Comparison of ENCODE assay signal across 8 cellular contexts in genomic region chr14:68788275-68789001, GRCh38. TPM values are rescaled to one million over a fixed set of nuclear protein-coding genes. Genes with fewer than 3 reads are reported as not detected.
DNase-seq lines count a peak whose midpoint lies in the region; ATAC-seq, FAIRE-seq and TF ChIP-seq lines count a peak whose summit lies in the region.

No MANE protein-coding gene starts in this region.

- H3K4me3 ChIP-seq in adrenal gland: peak overlapping the region in 1 of 4 donors; percentile 71
- H3K4me3 ChIP-seq in HepG2 (replicated peaks in 1 of 3; ENCODE audit: insufficient read depth in 1 of 3, low read depth in 2 of 3, low read length in 3 of 3): peak overlapping the region in 1 of 3 experiments; percentile 30; a peak in 1 of 6 replicates

- BruUV-seq in HepG2 (replicated peaks; lab: Mats Ljungman, UMichigan): no TSS peak

- peaks cover 44% of the 10 kb centered on the region for H3K79me2 ChIP-seq in HepG2 (ENCODE audit: insufficient read depth, low read length)

- TF ChIP-seq EP300 in HepG2 (IDR thresholded peaks at IDR 0.05; ENCODE audit: low read depth in 2 of 2, low read length in 2 of 2): no peak
- no peak for TF ChIP-seq EP300 in HepG2 (CRISPR knock-in tag; IDR thresholded peaks at IDR 0.05; ENCODE audit: borderline replicate concordance)

- no peaks in the 10 kb centered on the region for H3K27me3 ChIP-seq in adrenal gland
- no peaks in the 10 kb centered on the region; a peak in 1 of 5 replicates for H3K27me3 ChIP-seq in HepG2 (ENCODE audit: control insufficient read depth in 1 of 2, insufficient read depth in 2 of 2, low read length in 2 of 2)

- H3K36me3 Mint-ChIP-seq in T-helper 1 cell treated with Interleukin-12 subunit alpha and Interleukin-12 subunit beta and Interleukin-4 antibody, amounts not matched to agents 30 μg/mL and 1 μg/mL, for 36 hours (ENCODE audit: low read depth): peaks cover 51% of the 10 kb centered on the region

- H3K4me1 ChIP-seq in adrenal gland (replicated peaks in 1 of 2) (peaks cover 13 to 32% of the 10 kb centered on the region in 2 donors), HepG2 (ENCODE audit: insufficient read depth, low read length) (peaks cover 69% of the 10 kb centered on the region)

- no peak for FAIRE-seq in HepG2 (lab: Jason Lieb, UNC)
- no peak for FAIRE-seq in urothelium cell line (lab: Jason Lieb, UNC)

- H3K36me3 ChIP-seq in adrenal gland (replicated peaks in 1 of 2) (peaks cover 0 to 35% of the 10 kb centered on the region in 2 donors), HepG2 (replicated peaks in 1 of 2; ENCODE audit: control insufficient read depth in 1 of 2, insufficient read depth in 2 of 2, low read length in 2 of 2) (peaks cover 6 to 27% of the 10 kb centered on the region in 2 experiments)

- 37 to 43% (median 40%) methylated on average over 10 of the region's 10 CpGs for WGBS in adrenal gland, 4 donors
- 64% methylated on average over 10 of the region's 10 CpGs for WGBS in HepG2 (ENCODE audit: low lambda C conversion rate)

- peak overlapping the region; percentile 91 for H3K4me3 Mint-ChIP-seq in T-helper 1 cell treated with Interleukin-12 subunit alpha and Interleukin-12 subunit beta and Interleukin-4 antibody, amounts not matched to agents 30 μg/mL and 1 μg/mL, for 36 hours

- no peak overlapping the region for H2AFZ ChIP-seq in HepG2 (ENCODE audit: low read length)

- no peak overlapping the region for H3K9ac ChIP-seq in HepG2 (ENCODE audit: insufficient read depth, low read depth, low read length)

- CTCF ChIA-PET in HepG2 (lab: Yijun Ruan, JAX; ENCODE audit: low intra/inter-chr PET ratio, low total read pairs): interaction anchor here (0.6 to 3.1 kb wide), 6 partner anchors 9 to 844 kb away, joined by 3 to 42 read pairs (median 10); no protein-coding TSS in a partner anchor

- TF ChIP-seq POLR2A in adrenal gland (IDR thresholded peaks at IDR 0.05) (peak in 1 of 2 donors; percentile 24), HepG2 (IDR thresholded peaks at IDR 0.05; ENCODE audit: insufficient read depth in 1 of 2, low read depth in 2 of 2, low read length in 2 of 2) (peak in 1 of 2 experiments; percentile 34; a peak in 2 of 4 replicates)

- H3K27ac ChIP-seq in adrenal gland: peak overlapping the region in 4 of 5 donors; percentile 11 to 100 (median 91)
- peak overlapping the region; percentile 33 for H3K27ac ChIP-seq in HepG2 (ENCODE audit: extremely low read length, insufficient read depth, low read length)

- no peaks in the 10 kb centered on the region for H3K27me3 Mint-ChIP-seq in T-helper 1 cell treated with Interleukin-12 subunit alpha and Interleukin-12 subunit beta and Interleukin-4 antibody, amounts not matched to agents 30 μg/mL and 1 μg/mL, for 36 hours (ENCODE audit: low read depth)

- peaks cover 33% of the 10 kb centered on the region for H4K20me1 ChIP-seq in HepG2 (ENCODE audit: insufficient read depth, low read length)

- no peaks in the 10 kb centered on the region for H3K9me3 Mint-ChIP-seq in T-helper 1 cell treated with Interleukin-12 subunit alpha and Interleukin-12 subunit beta and Interleukin-4 antibody, amounts not matched to agents 30 μg/mL and 1 μg/mL, for 36 hours

- H3K27ac Mint-ChIP-seq in T-helper 1 cell treated with Interleukin-12 subunit alpha and Interleukin-12 subunit beta and Interleukin-4 antibody, amounts not matched to agents 30 μg/mL and 1 μg/mL, for 36 hours: peak overlapping the region; percentile 99

- no peak for TF ChIP-seq RAD21 in HepG2 (CRISPR knock-in tag; IDR thresholded peaks at IDR 0.05)

- TF ChIP-seq CTCF in adrenal gland (IDR thresholded peaks at IDR 0.05): no peak
- no peak for TF ChIP-seq CTCF in HepG2 (CRISPR knock-in tag; IDR thresholded peaks at IDR 0.05)

- in situ Hi-C loops in HepG2 (cut with HindIII; ENCODE audit: extremely low pct_ligation_motif_present, low pct_unique_long_range_greater_than_20kb): no loop called here

- POLR2A ChIA-PET in HepG2 (lab: Yijun Ruan, JAX): interaction anchor here (0.6 to 6.9 kb wide), 7 partner anchors 7 to 223 kb away, joined by 3 to 244 read pairs (median 33); no protein-coding TSS in a partner anchor

- intact Hi-C loops in adrenal gland (cut with DNase I): loop anchor here (5.0 to 10.0 kb wide), 3 partner anchors 106 to 394 kb away; no protein-coding TSS in a partner anchor
- intact Hi-C loops in HepG2 (cut with micrococcal nuclease; ENCODE audit: unreplicated experiment): loop anchor here (1.0 to 10.0 kb wide), 4 partner anchors 72 to 540 kb away; no protein-coding TSS in a partner anchor

- DNase-seq in T-helper 1 cell: no peak
- DNase-seq in adrenal gland: peak in 1 of 7 donors; percentile 6
- DNase-seq in HepG2 (ENCODE audit: low spot score): no peak
- DNase-seq in superior temporal gyrus (ENCODE audit: extremely low spot score): peak; percentile 30
- DNase-seq in urothelium cell line (ENCODE audit: low spot score): no peak

- H3K4me2 ChIP-seq in HepG2 (ENCODE audit: low read depth, low read length): no peak overlapping the region; the same call in 1 of the 2 replicates

- peaks cover 51% of the 10 kb centered on the region for H3K4me1 Mint-ChIP-seq in T-helper 1 cell treated with Interleukin-12 subunit alpha and Interleukin-12 subunit beta and Interleukin-4 antibody, amounts not matched to agents 30 μg/mL and 1 μg/mL, for 36 hours (ENCODE audit: low read depth)

- ATAC-seq in HepG2 (no peak), GM21360 (IDR thresholded peaks at IDR 0.05; ENCODE audit: unreplicated experiment) (no peak), HG02970 (IDR thresholded peaks at IDR 0.05; ENCODE audit: low FRiP score, unreplicated experiment) (no peak)

- no peaks in the 10 kb centered on the region for H3K9me3 ChIP-seq in adrenal gland (replicated peaks in 1 of 3)
- H3K9me3 ChIP-seq in HepG2 (ENCODE audit: low read length): no peaks in the 10 kb centered on the region

TF ChIP-seq in HepG2, 621 proteins besides CTCF, POLR2A, EP300 and RAD21 (continues in another document):
- TF ChIP-seq ZNF766 (CRISPR knock-in tag; IDR thresholded peaks at IDR 0.05; ENCODE audit: borderline replicate concordance) (no peak), ZSCAN20 (CRISPR knock-in tag; IDR thresholded peaks at IDR 0.05; ENCODE audit: borderline replicate concordance) (no peak), NR2F2 (IDR thresholded peaks at IDR 0.05; ENCODE audit: borderline replicate concordance, low read depth) (no peak), POLR2AphosphoS5 (IDR thresholded peaks at IDR 0.05; ENCODE audit: low read depth, low read length) (0 out of 2 replicates have a peak, but pooled peaks have one; percentile 45), POLR2G (IDR thresholded peaks at IDR 0.05; ENCODE audit: low read depth, low read length) (peak; percentile 54; the same call in 1 of the 2 replicates), ZC3H13 (CRISPR knock-in tag; IDR thresholded peaks at IDR 0.05) (no peak), SMARCE1 (IDR thresholded peaks at IDR 0.05; ENCODE audit: borderline replicate concordance) (no peak), NFE2 (CRISPR knock-in tag; IDR thresholded peaks at IDR 0.05) (no peak), ZNF230 (CRISPR knock-in tag; IDR thresholded peaks at IDR 0.05) (no peak), PBX3 (CRISPR knock-in tag; IDR thresholded peaks at IDR 0.05; ENCODE audit: borderline replicate concordance) (no peak), MED13 (CRISPR knock-in tag; IDR thresholded peaks at IDR 0.05) (no peak), ARNT (IDR thresholded peaks at IDR 0.05) (no peak)

RNA-seq across cellular contexts. Expression of gene ZFP36L1, which starts 4.4 kb away (rescaled TPM):
- total RNA-seq in adrenal gland: 100 to 1,000 TPM in 7 of 8 donors, 10 to 100 TPM in 1; 95.2 to 332 (median 185) TPM
- 10 to 100 TPM; 38.0 to 69.8 (median 54.8) TPM for polyA plus RNA-seq in adrenal gland
- total RNA-seq in HepG2 (2016; rRNA removed; fragmentation: Illumina TruSeq; extraction: Trizol): 7.4 and 8.4 TPM in 2 replicates
- 2.6 and 3.4 TPM in 2 replicates for total RNA-seq in HepG2 (2016; cell fraction: cytosol; rRNA removed; fragmentation: Illumina TruSeq; extraction: Trizol; ENCODE audit: low read depth)
- 7.9 and 8.4 TPM in 2 replicates for total RNA-seq in HepG2 (2016; cell fraction: insoluble cytoplasmic fraction; rRNA removed; fragmentation: Illumina TruSeq; extraction: Trizol)
- 11.1 and 11.3 TPM in 2 replicates for total RNA-seq in HepG2 (2016; cell fraction: membrane; rRNA removed; fragmentation: Illumina TruSeq; extraction: Trizol)
- total RNA-seq in HepG2 (2016; cell fraction: nucleus; rRNA removed; fragmentation: Illumina TruSeq; extraction: Trizol): 13.8 and 14.1 TPM in 2 replicates
- 10.2 and 12.7 TPM in 2 replicates for polyA plus RNA-seq in HepG2 (2011; rRNA removed)
- 11.2 and 18.0 TPM in 2 replicates for polyA plus RNA-seq in HepG2 (2011; cell fraction: cytosol; rRNA removed)
- 66.5 and 69.1 TPM in 2 replicates for polyA plus RNA-seq in HepG2 (2011; cell fraction: nucleus; rRNA removed)
- 23.2 and 32.2 TPM in 2 replicates for polyA plus RNA-seq in HepG2 (2012)
- 2.7 and 2.8 TPM in 2 replicates for polyA plus RNA-seq in HepG2 (2016; cell fraction: cytosol; fragmentation: Illumina TruSeq; extraction: Trizol; ENCODE audit: low read depth)
- 20.7 and 26.8 TPM in 2 replicates for polyA plus RNA-seq in HepG2 (2016; cell fraction: insoluble cytoplasmic fraction; fragmentation: Illumina TruSeq; extraction: Trizol; ENCODE audit: low read depth)
- 9.2 and 10.1 TPM in 2 replicates for polyA plus RNA-seq in HepG2 (2016; cell fraction: membrane; fragmentation: Illumina TruSeq; extraction: Trizol; ENCODE audit: low read depth)
- polyA plus RNA-seq in HepG2 (2016; cell fraction: nucleus; fragmentation: Illumina TruSeq; extraction: Trizol; ENCODE audit: insufficient read depth, low read depth): 53.8 and 57.0 TPM in 2 replicates
- polyA minus RNA-seq in HepG2 (2011; rRNA and poly(A)+ RNA removed; ENCODE audit: low replicate concordance): 8.5 and 26.8 TPM in 2 replicates
- polyA minus RNA-seq in HepG2 (2011; cell fraction: cytosol; rRNA and poly(A)+ RNA removed): 56.3 and 73.8 TPM in 2 replicates
- polyA minus RNA-seq in HepG2 (2011; cell fraction: nucleus; rRNA and poly(A)+ RNA removed): 11.8 and 13.8 TPM in 2 replicates

Comparison
In these comparisons a context has a peak if more than half of its experiments do, and no peak if none do; other contexts are left out.
1. RNA of gene ZFP36L1, which starts 4.4 kb away (total RNA-seq): 95.2 to 332 TPM in adrenal gland; 2.6 to 14.1 TPM in HepG2; every median in the first group is over 4 times any median in the second.